Comparison of ENCODE assay signal across 17 cellular contexts in genomic region chr2:165410231-165410630, GRCh38.
"Had no signal": no experiment of that assay in that cellular context is flagged by ENCODE, and none has a peak within 500 bp of the region (broad histone marks: within the 10 kb centered on the region; RNA-seq: fewer than 3 reads in every experiment).

No MANE protein-coding gene starts in this region.

- ATAC-seq: left colon; psoas muscle; right lobe of liver; stimulated activated effector memory CD8-positive, alpha-beta T cell treated with anti-CD3 and anti-CD28 coated beads, Interleukin-12 subunit alpha, Interleukin-12 subunit beta, amount 100 ng/mL, for 72 hours; stimulated activated naive CD8-positive, alpha-beta T cell treated with anti-CD3 and anti-CD28 coated beads, Interleukin-15, Interleukin-2, amounts not matched to agents 100 U/mL and 50 U/mL, for 24 hours had no signal

- H3K9me3 Mint-ChIP-seq: endodermal cell; stimulated activated effector memory CD8-positive, alpha-beta T cell treated with anti-CD3 and anti-CD28 coated beads, Interleukin-12 subunit alpha, Interleukin-12 subunit beta, amount 100 ng/mL, for 72 hours; type B pancreatic cell had no signal

- H3K27me3 ChIP-seq: right lobe of liver, suprapubic skin, thyroid gland had no signal

- H3K36me3 ChIP-seq: right lobe of liver, suprapubic skin, thyroid gland had no signal

- H3K4me1 Mint-ChIP-seq: naive B cell; stimulated activated effector memory CD8-positive, alpha-beta T cell treated with anti-CD3 and anti-CD28 coated beads, Interleukin-12 subunit alpha, Interleukin-12 subunit beta, amount 100 ng/mL, for 72 hours had no signal

- H3K36me3 Mint-ChIP-seq: naive B cell; stimulated activated effector memory CD8-positive, alpha-beta T cell treated with anti-CD3 and anti-CD28 coated beads, Interleukin-12 subunit alpha, Interleukin-12 subunit beta, amount 100 ng/mL, for 72 hours; type B pancreatic cell had no signal

- H3K4me1 ChIP-seq: psoas muscle, right lobe of liver, thyroid gland had no signal

- DNase-seq: effector CD4-positive, alpha-beta T cell; endodermal cell; left colon; mesendoderm; naive B cell; nephron progenitor cell; psoas muscle; retina; right lobe of liver; stimulated activated CD4-positive, alpha-beta T cell treated with anti-CD3 and anti-CD28 coated beads, Interleukin-4, amount 100 ng/mL, for 1 hour; stimulated activated CD8-positive, alpha-beta memory T cell treated with anti-CD3 and anti-CD28 coated beads, Interleukin-4, amount 100 ng/mL, for 48 hours; stimulated activated naive CD8-positive, alpha-beta T cell treated with anti-CD3 and anti-CD28 coated beads, Interleukin-15, Interleukin-2, amounts not matched to agents 100 U/mL and 50 U/mL, for 24 hours; thyroid gland had no signal

- H3K27me3 Mint-ChIP-seq: type B pancreatic cell had no signal

- H3K27ac Mint-ChIP-seq: endodermal cell; naive B cell; nephron progenitor cell; stimulated activated effector memory CD8-positive, alpha-beta T cell treated with anti-CD3 and anti-CD28 coated beads, Interleukin-12 subunit alpha, Interleukin-12 subunit beta, amount 100 ng/mL, for 72 hours; type B pancreatic cell had no signal

- H3K9me3 ChIP-seq: psoas muscle, right lobe of liver, suprapubic skin, thyroid gland had no signal

- H3K27ac ChIP-seq: coronary artery, psoas muscle, right lobe of liver, suprapubic skin, thyroid gland had no signal

- H3K4me3 ChIP-seq: coronary artery, psoas muscle, right lobe of liver, suprapubic skin, thyroid gland had no signal

- H3K4me3 Mint-ChIP-seq: endodermal cell; naive B cell; nephron progenitor cell; stimulated activated effector memory CD8-positive, alpha-beta T cell treated with anti-CD3 and anti-CD28 coated beads, Interleukin-12 subunit alpha, Interleukin-12 subunit beta, amount 100 ng/mL, for 72 hours; type B pancreatic cell had no signal
